In the genomic region with DNA sequence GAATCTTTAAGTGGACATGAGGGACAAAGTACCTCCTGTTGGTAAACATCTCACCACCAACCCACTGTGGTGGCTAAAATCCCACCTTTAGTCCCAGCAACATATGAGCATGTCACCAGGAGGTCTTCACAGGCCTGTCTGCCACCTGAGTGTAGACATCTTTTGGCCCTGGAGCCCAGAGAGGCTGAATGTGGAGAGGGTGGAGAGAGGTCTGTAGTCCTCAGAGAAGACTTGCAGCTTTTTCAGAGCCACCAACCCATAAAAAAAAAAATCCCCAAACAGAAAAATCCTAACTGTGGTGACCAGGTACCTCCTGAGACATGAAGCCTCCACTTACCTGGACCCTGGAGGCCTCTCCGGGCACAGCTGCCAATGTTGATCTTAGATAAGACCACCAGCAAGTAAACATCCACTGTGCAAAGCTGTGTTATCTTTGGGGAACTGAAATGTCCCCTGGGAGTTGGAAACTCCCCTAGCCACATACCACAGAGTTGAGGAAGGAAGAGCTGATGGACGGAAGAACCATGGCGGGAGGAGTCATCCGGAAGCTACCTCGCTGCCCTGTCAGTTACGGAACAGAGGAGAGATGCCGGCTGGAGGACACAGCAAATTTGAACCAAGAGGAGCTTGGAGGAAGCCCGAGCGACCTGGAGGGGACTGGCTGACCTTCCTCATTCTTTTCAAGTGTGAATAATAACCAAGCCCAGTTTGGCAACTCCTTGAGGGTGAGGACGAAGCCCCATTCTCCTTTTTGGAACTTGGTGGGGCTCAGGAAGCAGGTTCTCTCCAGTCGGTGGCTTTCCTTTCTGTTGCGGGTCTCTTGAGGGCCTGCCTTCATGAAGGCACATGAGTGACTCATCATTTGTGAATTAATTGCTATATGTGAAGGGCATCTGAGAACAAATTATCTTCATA, we compare ENCODE assay signal across 9 cellular contexts. TPM values are rescaled to one million over a fixed set of nuclear protein-coding genes. Genes with fewer than 3 reads are reported as not detected.
A peak's percentile ranks its signal among the peaks of the same experiment; 100 is the strongest.
DNase-seq lines count a peak whose midpoint lies in the region; ATAC-seq and TF ChIP-seq lines count a peak whose summit lies in the region.
"Had no signal": no experiment of that assay in that cellular context is flagged by ENCODE, and none has a peak within 500 bp of the region (broad histone marks: within the 10 kb centered on the region; RNA-seq: fewer than 3 reads in every experiment).

A gene with protein sequence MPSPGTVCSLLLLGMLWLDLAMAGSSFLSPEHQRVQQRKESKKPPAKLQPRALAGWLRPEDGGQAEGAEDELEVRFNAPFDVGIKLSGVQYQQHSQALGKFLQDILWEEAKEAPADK (minus strand): TSS at position 443 of the 915 bp plus-strand sequence. CDS start 2,767 bp downstream, outside the sequence.

- H3K36me3 ChIP-seq in stomach: peaks cover 7 to 86% (median 44%) of the 10 kb centered on the region in 4 donors

- in situ Hi-C loops in G401 (cut with HindIII; ENCODE audit: low sequenced_read_pairs): no loop called here

- ATAC-seq in GM19023 (IDR thresholded peaks at IDR 0.05; ENCODE audit: unreplicated experiment) (peak; percentile 76), HG03108 (IDR thresholded peaks at IDR 0.05; ENCODE audit: unreplicated experiment) (peak; percentile 65)

- H3K9me3 Mint-ChIP-seq in activated naive CD8-positive, alpha-beta T cell treated with anti-CD3 and anti-CD28 coated beads for 36 hours: no peaks in the 10 kb centered on the region

- peaks cover 22% of the 10 kb centered on the region for H3K36me3 Mint-ChIP-seq in activated naive CD8-positive, alpha-beta T cell treated with anti-CD3 and anti-CD28 coated beads for 36 hours

- peak within 1 kb of the TSS; percentile 3 for H3K4me3 Mint-ChIP-seq in activated naive CD8-positive, alpha-beta T cell treated with anti-CD3 and anti-CD28 coated beads for 36 hours

- no peaks in the 10 kb centered on the region for H3K27me3 ChIP-seq in stomach

- H3K27ac Mint-ChIP-seq in activated naive CD8-positive, alpha-beta T cell treated with anti-CD3 and anti-CD28 coated beads for 36 hours: peak within 1 kb of the TSS; percentile 58

- peaks cover 0 to 31% (median 19%) of the 10 kb centered on the region in 4 donors for H3K4me1 ChIP-seq in stomach

- TF ChIP-seq CTCF in stomach (IDR thresholded peaks at IDR 0.05): no peak

- intact Hi-C loops in stomach (cut with DNase I; ENCODE audit: low total_unique reads): no loop called here

- H3K4me3 ChIP-seq in stomach: no peak within 1 kb of the TSS

- DNase-seq in AML-193 (lab: John Stamatoyannopoulos, UW): peak; percentile 94 to 95
- no peak for DNase-seq in activated naive CD8-positive, alpha-beta T cell treated with anti-CD3 and anti-CD28 coated beads for 36 hours
- peak; percentile 43 for DNase-seq in stomach
- DNase-seq in NCI-H226: no peak
- no peak for DNase-seq in G401 (ENCODE audit: low spot score)
- DNase-seq in NK-92 treated with Interleukin-12 subunit alpha and Interleukin-12 subunit beta, amount 100 ng/mL, for 24 hours (lab: John Stamatoyannopoulos, UW): no peak
- DNase-seq: left cardiac atrium had no signal

- no peak for TF ChIP-seq EP300 in stomach (IDR thresholded peaks at IDR 0.05)

- WGBS in stomach, 5 donors: 24 to 58% (median 36%) methylated on average over 10 to 12 of the region's 12 CpGs

- H3K27me3 Mint-ChIP-seq in activated naive CD8-positive, alpha-beta T cell treated with anti-CD3 and anti-CD28 coated beads for 36 hours: no peaks in the 10 kb centered on the region

- TF ChIP-seq POLR2A in stomach (IDR thresholded peaks at IDR 0.05): no peak

- peak within 1 kb of the TSS in 4 of 5 donors; percentile 42 to 68 (median 58) for H3K27ac ChIP-seq in stomach

- H3K4me1 Mint-ChIP-seq in activated naive CD8-positive, alpha-beta T cell treated with anti-CD3 and anti-CD28 coated beads for 36 hours: peaks cover 17% of the 10 kb centered on the region

- H3K9me3 ChIP-seq in stomach: no peaks in the 10 kb centered on the region

RNA-seq across cellular contexts. Expression of the gene that starts here (rescaled TPM):
- total RNA-seq in activated naive CD8-positive, alpha-beta T cell treated with anti-CD3 and anti-CD28 coated beads for 36 hours: under 1 TPM; 0.38 to 0.41 TPM
- 100 to 1,000 TPM in 2 of 5 donors, 10 to 100 TPM in 1, 1 to 10 TPM in 2; 1.7 to 804 (median 90.2) TPM for total RNA-seq in stomach
- polyA plus RNA-seq in stomach: 100 to 1,000 TPM; 379 to 728 (median 383) TPM
- not detected in 2 replicates for total RNA-seq in G401 (2014; rRNA removed; shearing (Covaris generic))

Comparison
In these comparisons a context has a peak if more than half of its experiments do, and no peak if none do; other contexts are left out.
1. DNase-seq: peak in AML-193 (2 of 2) and stomach (single experiment); none in activated naive CD8-positive, alpha-beta T cell treated with anti-CD3 and anti-CD28 coated beads for 36 hours (single experiment), NCI-H226 (single experiment), G401 (single experiment) and NK-92 treated with Interleukin-12 subunit alpha and Interleukin-12 subunit beta, amount 100 ng/mL, for 24 hours (single experiment).